ENCODE assay signal across 1 cellular context in genomic region chr10:17665742-17666141, GRCh38.
TF ChIP-seq lines count a peak whose summit lies in the region.

No MANE protein-coding gene starts in this region.

TF ChIP-seq in HEK293, 187 proteins besides CTCF, POLR2A, EP300 and RAD21 (continued from another document):
- TF ChIP-seq REST (tag by site-specific recombination; IDR thresholded peaks at IDR 0.05): no peak
- no peak for TF ChIP-seq ZBTB7A (tag by site-specific recombination; IDR thresholded peaks at IDR 0.05; ENCODE audit: low read depth)
